7 cellular contexts compared by ENCODE assay signal in the genomic region with DNA sequence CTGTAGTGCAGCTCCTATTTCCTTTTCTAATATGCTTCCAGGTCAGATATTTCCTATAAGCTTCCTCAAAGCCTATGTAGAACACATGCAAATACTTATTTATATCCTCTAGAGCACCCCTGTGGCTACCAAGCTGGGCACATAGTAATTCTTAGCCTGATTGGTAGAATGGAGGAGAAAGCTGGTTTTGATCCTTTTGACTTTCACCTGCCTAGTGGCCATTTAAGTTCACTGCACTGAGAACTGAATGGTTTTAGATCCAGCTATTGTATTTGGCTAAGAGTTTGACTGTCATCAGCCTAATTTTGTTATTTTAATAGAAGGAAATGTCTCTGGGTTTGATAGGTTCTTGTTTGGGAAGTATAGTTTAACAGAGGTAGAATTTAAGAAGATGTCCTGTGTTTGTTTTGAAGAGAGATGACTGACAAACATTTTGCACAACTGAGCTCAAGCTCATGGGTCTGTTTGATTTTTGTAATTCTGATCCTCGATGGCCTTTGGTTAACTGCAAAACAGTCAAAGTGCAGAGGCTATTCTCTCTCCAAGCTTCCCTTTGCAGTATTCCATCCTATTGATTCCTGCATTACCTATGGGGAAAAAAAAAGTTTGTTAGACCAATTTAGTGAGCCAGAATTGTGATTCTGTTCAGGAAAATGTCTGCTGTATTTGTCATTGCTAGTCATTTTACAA.
DNase-seq lines count a peak whose midpoint lies in the region; ATAC-seq and TF ChIP-seq lines count a peak whose summit lies in the region.

No MANE protein-coding gene starts in this region.

- H3K18ac ChIP-seq in neuronal stem cell (ENCODE audit: low read length) = no peak overlapping the region

- no peak overlapping the region for H3K14ac ChIP-seq in neuronal stem cell (ENCODE audit: low read length)

- peak; percentile 32 for TF ChIP-seq CTCF in nephron progenitor cell (IDR thresholded peaks at IDR 0.05)
- no peak for TF ChIP-seq CTCF in tibial artery (IDR thresholded peaks at IDR 0.05)

- H3K9me3 ChIP-seq in adipocyte (ENCODE audit: control insufficient read depth, low read length) = no peaks in the 10 kb centered on the region
- no peaks in the 10 kb centered on the region for H3K9me3 ChIP-seq in tibial artery
- no peaks in the 10 kb centered on the region for H3K9me3 ChIP-seq in neuronal stem cell (replicated peaks in 1 of 2; ENCODE audit: control insufficient read depth in 2 of 2, insufficient read depth in 1 of 2, low read depth in 1 of 2, low read length in 2 of 2)

- H3K4me3 ChIP-seq in adipocyte (ENCODE audit: low read length) = no peak overlapping the region
- H3K4me3 ChIP-seq in tibial artery = no peak overlapping the region
- no peak overlapping the region for H3K4me3 ChIP-seq in neuronal stem cell (ENCODE audit: low read length in 2 of 2)

- no peak overlapping the region for H3K23ac ChIP-seq in neuronal stem cell (ENCODE audit: low read depth, low read length, poor library complexity)

- H4K8ac ChIP-seq in neuronal stem cell (ENCODE audit: low read depth, low read length) = no peak overlapping the region

- H3K4ac ChIP-seq in neuronal stem cell (ENCODE audit: low read length) = no peak overlapping the region

- H3K27me3 Mint-ChIP-seq in nephron progenitor cell (ENCODE audit: low read depth, poor library complexity) = peaks cover 19% of the 10 kb centered on the region

- H3K79me1 ChIP-seq in neuronal stem cell (ENCODE audit: low read depth, low read length) = peaks cover 2% of the 10 kb centered on the region

- no peak for TF ChIP-seq POLR2A in erythroblast (IDR thresholded peaks at IDR 0.05; ENCODE audit: low read length)

- peaks cover 32% of the 10 kb centered on the region for H3K4me1 Mint-ChIP-seq in nephron progenitor cell

- no peaks in the 10 kb centered on the region for H3K9me3 Mint-ChIP-seq in nephron progenitor cell

- no peaks in the 10 kb centered on the region for H3K36me3 Mint-ChIP-seq in nephron progenitor cell (ENCODE audit: low read depth)

- H3K4me3 Mint-ChIP-seq in nephron progenitor cell = no peak overlapping the region

- H4K91ac ChIP-seq in neuronal stem cell (ENCODE audit: low read depth, low read length, poor library complexity) = no peak overlapping the region

- H2BK5ac ChIP-seq in neuronal stem cell (ENCODE audit: low read length) = no peak overlapping the region

- H3K27ac ChIP-seq in tibial artery (no peak overlapping the region), neuronal stem cell (replicated peaks; ENCODE audit: low read length) (no peak overlapping the region)

- H2AFZ ChIP-seq in neuronal stem cell (ENCODE audit: low read length) = no peak overlapping the region

- peaks cover 24% of the 10 kb centered on the region for H3K27me3 ChIP-seq in adipocyte (replicated peaks; ENCODE audit: control insufficient read depth, insufficient read depth, low read length)
- no peaks in the 10 kb centered on the region for H3K27me3 ChIP-seq in tibial artery
- no peaks in the 10 kb centered on the region for H3K27me3 ChIP-seq in neuronal stem cell (ENCODE audit: control insufficient read depth in 3 of 3, insufficient read depth in 3 of 3, low read depth in 1 of 3, low read length in 3 of 3)

- H3K9ac ChIP-seq in adipocyte (ENCODE audit: low read length) (no peak overlapping the region), neuronal stem cell (ENCODE audit: low read depth, low read length, poor library complexity) (no peak overlapping the region)

- H3K4me1 ChIP-seq in adipocyte (ENCODE audit: control insufficient read depth, insufficient read depth, low read length) = no peaks in the 10 kb centered on the region
- H3K4me1 ChIP-seq in tibial artery = peaks cover 0 to 6% (median 6%) of the 10 kb centered on the region in 4 donors
- H3K4me1 ChIP-seq in neuronal stem cell (ENCODE audit: control insufficient read depth in 2 of 2, insufficient read depth in 1 of 2, low read depth in 1 of 2, low read length in 2 of 2) = peaks cover 0 to 2% of the 10 kb centered on the region in 2 donors

- H3K4me2 ChIP-seq in neuronal stem cell (ENCODE audit: insufficient read depth, low read length, poor library complexity, severe bottlenecking) = no peak overlapping the region

- H2BK120ac ChIP-seq in neuronal stem cell (ENCODE audit: low read depth, low read length) = no peak overlapping the region

- intact Hi-C loops in tibial artery (cut with DNase I; ENCODE audit: low total_unique reads) = loop anchor here (10.0 kb wide), 1 partner anchor 642 kb away; no protein-coding TSS in a partner anchor

- H3K27ac Mint-ChIP-seq in nephron progenitor cell = no peak overlapping the region

- no peaks in the 10 kb centered on the region for H3K36me3 ChIP-seq in adipocyte (ENCODE audit: control insufficient read depth, insufficient read depth, low read length, severe bottlenecking)
- H3K36me3 ChIP-seq in tibial artery = no peaks in the 10 kb centered on the region
- H3K36me3 ChIP-seq in neuronal stem cell (replicated peaks in 1 of 2; ENCODE audit: control insufficient read depth in 2 of 2, insufficient read depth in 2 of 2, low read length in 2 of 2) = no peaks in the 10 kb centered on the region

- H2BK15ac ChIP-seq in neuronal stem cell (ENCODE audit: low read length) = no peak overlapping the region

- peak; percentile 15 for DNase-seq in adipocyte (ENCODE audit: low read depth)
- no peak for DNase-seq in nephron progenitor cell
- no peak for DNase-seq in erythroblast (lab: John Stamatoyannopoulos, UW)
- no peak for DNase-seq in tibial artery
- DNase-seq in neuronal stem cell (ENCODE audit: low spot score) = no peak

- WGBS in neuronal stem cell (ENCODE audit: extremely low coverage in 2 of 2, insufficient read length in 2 of 2, insufficient replicate concordance in 1 of 2), 2 donors = no CpG with 5 or more reads among the region's 1 CpG

- H2AK5ac ChIP-seq in neuronal stem cell (ENCODE audit: low read depth, low read length) = no peak overlapping the region

- ATAC-seq in GM18511 (IDR thresholded peaks at IDR 0.05; ENCODE audit: unreplicated experiment) (peak; percentile 40), HG03103 (IDR thresholded peaks at IDR 0.05; ENCODE audit: low read depth, unreplicated experiment) (peak; percentile 41)

- no peak overlapping the region for H2BK12ac ChIP-seq in neuronal stem cell (ENCODE audit: low read length)
